24 cellular contexts compared by ENCODE assay signal in the genomic region with DNA sequence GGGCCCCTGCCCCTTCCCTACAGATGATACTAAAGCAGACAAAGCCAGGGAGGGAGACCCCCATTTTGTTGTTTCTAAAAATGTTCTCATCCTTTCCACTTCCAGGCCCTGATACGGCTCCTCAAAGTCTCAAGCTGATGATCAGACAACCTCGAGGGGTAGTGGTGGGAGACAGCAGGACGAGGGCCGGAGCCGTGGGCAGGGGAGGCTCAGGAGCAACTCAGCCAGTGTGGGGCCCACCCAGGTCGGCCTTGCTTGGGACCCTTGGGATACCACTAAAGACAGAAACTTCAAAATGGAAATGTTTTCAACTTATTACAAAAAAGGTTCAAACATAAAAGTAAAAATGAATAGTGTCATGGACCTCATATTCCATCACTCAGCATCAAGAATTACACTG. TPM values are rescaled to one million over a fixed set of nuclear protein-coding genes. Genes with fewer than 3 reads are reported as not detected.
A peak's percentile ranks its signal among the peaks of the same experiment; 100 is the strongest.
DNase-seq lines count a peak whose midpoint lies in the region; ATAC-seq and TF ChIP-seq lines count a peak whose summit lies in the region.
"Had no signal": no experiment of that assay in that cellular context is flagged by ENCODE, and none has a peak within 500 bp of the region (broad histone marks: within the 10 kb centered on the region; RNA-seq: fewer than 3 reads in every experiment).

No MANE protein-coding gene starts in this region.

- peak; percentile 2 for DNase-seq in iPS-NIHi11 (ENCODE audit: low spot score)
- DNase-seq in nephron progenitor cell = no peak
- DNase-seq in sciatic nerve (ENCODE audit: low spot score) = peak; percentile 14
- DNase-seq in coronary artery (ENCODE audit: low spot score) = no peak
- no peak for DNase-seq in omental fat pad (ENCODE audit: low spot score)
- no peak for DNase-seq in NOMO-1 treated with dmso at 0.1 percent for 144 hours (lab: John Stamatoyannopoulos, UW; ENCODE audit: unreplicated experiment)
- DNase-seq in NCI-H2171 treated with DMSO at 0.1 percent for 48 hours (lab: John Stamatoyannopoulos, UW) = no peak
- DNase-seq: 8988T; ACHN; AML-193; C1 segment of cervical spinal cord; Calu3; CD4-positive, alpha-beta memory T cell; COR-L47; DMS53; DMS79 treated with DMSO at 0.1 percent for 48 hours; GF-D8; H9 had no signal

- ATAC-seq in sciatic nerve (no peak), omental fat pad (ENCODE audit: low FRiP score) (no peak)
- ATAC-seq: A549, GM23338, HCT116 had no signal

- H3K36me3 Mint-ChIP-seq in nephron progenitor cell (ENCODE audit: low read depth) = no peaks in the 10 kb centered on the region
- H3K36me3 Mint-ChIP-seq: CD4-positive, alpha-beta memory T cell had no signal

- no peak overlapping the region for H3K4me3 ChIP-seq in coronary artery
- H3K4me3 ChIP-seq: A549, GM23338 had no signal

- no peak overlapping the region for H3K27ac ChIP-seq in coronary artery
- H3K27ac ChIP-seq: A549 had no signal

- intact Hi-C loops in sciatic nerve (cut with DNase I) = no loop called here

- H3K27ac Mint-ChIP-seq in nephron progenitor cell = peak overlapping the region; percentile 73
- H3K27ac Mint-ChIP-seq: CD4-positive, alpha-beta memory T cell; GM23338; H9 had no signal

- peaks cover 8% of the 10 kb centered on the region for H3K9me3 Mint-ChIP-seq in nephron progenitor cell
- H3K9me3 Mint-ChIP-seq: GM23338 had no signal

- no peak overlapping the region for H3K4me3 Mint-ChIP-seq in nephron progenitor cell
- H3K4me3 Mint-ChIP-seq: CD4-positive, alpha-beta memory T cell; GM23338; H9 had no signal

- peaks cover 15% of the 10 kb centered on the region for H3K4me1 Mint-ChIP-seq in nephron progenitor cell
- H3K4me1 Mint-ChIP-seq: GM23338, H9 had no signal

- H3K27me3 Mint-ChIP-seq in nephron progenitor cell (ENCODE audit: low read depth, poor library complexity) = peaks cover 15% of the 10 kb centered on the region

- no peak for TF ChIP-seq CTCF in nephron progenitor cell (IDR thresholded peaks at IDR 0.05)
- TF ChIP-seq CTCF in coronary artery (IDR thresholded peaks at IDR 0.05) = no peak
- TF ChIP-seq CTCF in omental fat pad (IDR thresholded peaks at IDR 0.05) = no peak

RNA-seq across cellular contexts. Expression of gene VPS37C, which starts 15.2 kb away (rescaled TPM):
- total RNA-seq in sciatic nerve = 23.1 TPM
- 10 to 100 TPM in 3 of 4 donors, 1 to 10 TPM in 1; 9.3 to 17.5 (median 12.6) TPM for total RNA-seq in omental fat pad

RNA-seq across cellular contexts. Expression of gene PGA3, which starts 26.9 kb away (rescaled TPM):
- total RNA-seq in sciatic nerve (not detected), omental fat pad (10 to 100 TPM in 2 of 4 donors, 1 to 10 TPM in 2; 2.5 to 96.7 (median 7.6) TPM)
- total RNA-seq: Calu3; CD4-positive, alpha-beta memory T cell; Daoy; G401; GM23338; H4; H9 had no signal

RNA-seq across cellular contexts. Expression of gene PGA4, which starts 45.7 kb away (rescaled TPM):
- not detected for total RNA-seq in sciatic nerve
- total RNA-seq in omental fat pad = 10 to 100 TPM in 2 of 4 donors, 1 to 10 TPM in 2; 2.9 to 94.5 (median 13.5) TPM
- total RNA-seq: Calu3; CD4-positive, alpha-beta memory T cell; Daoy; G401; GM23338; H4; H9 had no signal

Comparison
In these comparisons a context has a peak if more than half of its experiments do, and no peak if none do; other contexts are left out.
1. DNase-seq: peak in iPS-NIHi11 (single experiment) and sciatic nerve (single experiment); none in nephron progenitor cell (single experiment), coronary artery (single experiment), omental fat pad (single experiment), NOMO-1 treated with dmso at 0.1 percent for 144 hours (single experiment) and NCI-H2171 treated with DMSO at 0.1 percent for 48 hours (single experiment).